Comparison of ENCODE assay signal across 11 cellular contexts in the genomic region with DNA sequence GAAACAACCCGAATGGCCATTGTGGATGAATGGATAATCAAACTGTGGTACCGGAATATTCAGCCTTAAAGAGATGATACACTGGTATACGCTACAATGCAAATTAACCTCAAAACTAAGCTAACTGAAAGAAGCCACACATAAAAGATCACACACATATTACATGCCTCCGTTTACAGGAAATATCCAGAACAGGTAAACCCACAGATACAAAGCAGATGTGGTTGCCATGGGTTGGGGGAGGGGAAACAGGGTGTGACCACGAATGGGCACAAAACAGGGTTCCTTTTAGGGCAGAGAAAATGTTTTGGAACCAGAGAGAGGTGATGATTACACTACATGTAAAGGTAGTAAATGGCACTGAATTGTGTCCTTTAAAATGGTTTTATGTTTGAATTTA. TPM values are rescaled to one million over a fixed set of nuclear protein-coding genes. Genes with fewer than 3 reads are reported as not detected.
DNase-seq lines count a peak whose midpoint lies in the region; ATAC-seq and TF ChIP-seq lines count a peak whose summit lies in the region.
"Had no signal": no experiment of that assay in that cellular context is flagged by ENCODE, and none has a peak within 500 bp of the region (broad histone marks: within the 10 kb centered on the region; RNA-seq: fewer than 3 reads in every experiment).

No MANE protein-coding gene starts in this region.

- no peak overlapping the region for H3K27ac ChIP-seq in Karpas-422 (ENCODE audit: low read length)

- TF ChIP-seq CTCF in nephron (IDR thresholded peaks at IDR 0.05; ENCODE audit: unreplicated experiment in 3 of 3) = no peak

- H3K27me3 Mint-ChIP-seq in activated naive CD4-positive, alpha-beta T cell treated with anti-CD3 and anti-CD28 coated beads, Interleukin-2, amount 10 ng/mL, durations not matched to agents 7 days and 5 days = no peaks in the 10 kb centered on the region
- no peaks in the 10 kb centered on the region for H3K27me3 Mint-ChIP-seq in nephron (ENCODE audit: low read depth)

- DNase-seq in stimulated activated CD4-positive, alpha-beta T cell treated with anti-CD3 and anti-CD28 coated beads, Interleukin-15, amount 100 ng/mL, for 24 hours = peak; percentile 56
- no peak for DNase-seq in stimulated activated CD4-positive, alpha-beta T cell treated with anti-CD3 and anti-CD28 coated beads, Interleukin-12 subunit alpha, Interleukin-12 subunit beta, amount 100 ng/mL, for 4 hours
- DNase-seq in activated naive CD4-positive, alpha-beta T cell treated with anti-CD3 and anti-CD28 coated beads, Interleukin-2, amount 10 ng/mL, durations not matched to agents 7 days and 5 days = peak; percentile 90
- DNase-seq in HPDE6-E6E7 (ENCODE audit: extremely low spot score) (no peak), Karpas-422 (no peak), GDM1 (lab: John Stamatoyannopoulos, UW) (no peak)
- DNase-seq: ACHN, amygdala, NCI-H345 had no signal

- no peaks in the 10 kb centered on the region for H3K9me2 ChIP-seq in Karpas-422 (replicated peaks; ENCODE audit: insufficient read depth, low read length)

- H3K27me3 ChIP-seq in Karpas-422 (ENCODE audit: low read length) = no peaks in the 10 kb centered on the region

- peaks cover 5% of the 10 kb centered on the region; the same call in 1 of the 2 replicates for H4K20me1 ChIP-seq in Karpas-422 (ENCODE audit: insufficient read depth, low read depth, low read length)

- H3K9me3 Mint-ChIP-seq in activated naive CD4-positive, alpha-beta T cell treated with anti-CD3 and anti-CD28 coated beads, Interleukin-2, amount 10 ng/mL, durations not matched to agents 7 days and 5 days = peaks cover 2% of the 10 kb centered on the region
- H3K9me3 Mint-ChIP-seq in nephron = no peaks in the 10 kb centered on the region

- H3K79me2 ChIP-seq in Karpas-422 (ENCODE audit: low read length) = peaks cover 97% of the 10 kb centered on the region

- ATAC-seq in GM21723 (IDR thresholded peaks at IDR 0.05; ENCODE audit: unreplicated experiment) = no peak

- no peak overlapping the region for H2AFZ ChIP-seq in Karpas-422 (ENCODE audit: low read length)

- peak overlapping the region; percentile 57 for H3K4me3 Mint-ChIP-seq in activated naive CD4-positive, alpha-beta T cell treated with anti-CD3 and anti-CD28 coated beads, Interleukin-2, amount 10 ng/mL, durations not matched to agents 7 days and 5 days
- no peak overlapping the region for H3K4me3 Mint-ChIP-seq in nephron

- H3K4me3 ChIP-seq in Karpas-422 (ENCODE audit: low read length) = no peak overlapping the region

- peaks cover 89% of the 10 kb centered on the region for H3K4me1 Mint-ChIP-seq in activated naive CD4-positive, alpha-beta T cell treated with anti-CD3 and anti-CD28 coated beads, Interleukin-2, amount 10 ng/mL, durations not matched to agents 7 days and 5 days
- peaks cover 43% of the 10 kb centered on the region for H3K4me1 Mint-ChIP-seq in nephron

- H3K9ac ChIP-seq in Karpas-422 (ENCODE audit: low read length) = no peak overlapping the region

- H3K27ac Mint-ChIP-seq in activated naive CD4-positive, alpha-beta T cell treated with anti-CD3 and anti-CD28 coated beads, Interleukin-2, amount 10 ng/mL, durations not matched to agents 7 days and 5 days = peak overlapping the region; percentile 96
- H3K27ac Mint-ChIP-seq in nephron = peak overlapping the region in 2 of 3 experiments; percentile 13 to 44

- peaks cover 70% of the 10 kb centered on the region for H3K4me1 ChIP-seq in Karpas-422 (ENCODE audit: low read length)

- H3K9me3 ChIP-seq in Karpas-422 (ENCODE audit: low read length) = no peaks in the 10 kb centered on the region

- CTCF ChIA-PET in activated naive CD4-positive, alpha-beta T cell treated with anti-CD3 and anti-CD28 coated beads, Interleukin-2, amount 10 ng/mL, durations not matched to agents 7 days and 5 days (lab: Charles Lee) = interaction anchor here (1.4 to 1.5 kb wide), 2 partner anchors 9 to 17 kb away, joined by 4 to 5 read pairs; a partner anchor contains a TSS

- peaks cover 19% of the 10 kb centered on the region for H3K36me3 ChIP-seq in Karpas-422 (ENCODE audit: insufficient read depth, low read length)

- H3K4me2 ChIP-seq in Karpas-422 (ENCODE audit: low read depth, low read length, poor library complexity, severe bottlenecking) = no peak overlapping the region

- peaks cover 82% of the 10 kb centered on the region for H3K36me3 Mint-ChIP-seq in activated naive CD4-positive, alpha-beta T cell treated with anti-CD3 and anti-CD28 coated beads, Interleukin-2, amount 10 ng/mL, durations not matched to agents 7 days and 5 days
- peaks cover 20% of the 10 kb centered on the region for H3K36me3 Mint-ChIP-seq in nephron (ENCODE audit: low read depth)

RNA-seq across cellular contexts. Expression of a gene that starts 16.6 kb away (rescaled TPM):
- total RNA-seq in Karpas-422 (2014; rRNA removed; shearing (Covaris generic); ENCODE audit: low replicate concordance) = 216 and 242 TPM in 2 replicates

RNA-seq across cellular contexts. Expression of a gene that starts 43.7 kb away (rescaled TPM):
- total RNA-seq in Karpas-422 (2014; rRNA removed; shearing (Covaris generic); ENCODE audit: low replicate concordance) = 15.9 and 40.0 TPM in 2 replicates

Comparison
In these comparisons a context has a peak if more than half of its experiments do, and no peak if none do; other contexts are left out.
1. DNase-seq: peak in stimulated activated CD4-positive, alpha-beta T cell treated with anti-CD3 and anti-CD28 coated beads, Interleukin-15, amount 100 ng/mL, for 24 hours (single experiment) and activated naive CD4-positive, alpha-beta T cell treated with anti-CD3 and anti-CD28 coated beads, Interleukin-2, amount 10 ng/mL, durations not matched to agents 7 days and 5 days (single experiment); none in stimulated activated CD4-positive, alpha-beta T cell treated with anti-CD3 and anti-CD28 coated beads, Interleukin-12 subunit alpha, Interleukin-12 subunit beta, amount 100 ng/mL, for 4 hours (single experiment), HPDE6-E6E7 (single experiment), Karpas-422 (single experiment) and GDM1 (single experiment).